In genomic region chr9:2072752-2073405, GRCh38 we compare ENCODE assay signal across 19 cellular contexts. TPM values are rescaled to one million over a fixed set of nuclear protein-coding genes. Genes with fewer than 3 reads are reported as not detected.
DNase-seq lines count a peak whose midpoint lies in the region; ATAC-seq, FAIRE-seq and TF ChIP-seq lines count a peak whose summit lies in the region.
"Had no signal": no experiment of that assay in that cellular context is flagged by ENCODE, and none has a peak within 500 bp of the region (broad histone marks: within the 10 kb centered on the region; RNA-seq: fewer than 3 reads in every experiment).

No MANE protein-coding gene starts in this region.

- peaks cover 5 to 18% (median 17%) of the 10 kb centered on the region in 3 donors for H3K4me1 Mint-ChIP-seq in CD8-positive, alpha-beta memory T cell
- H3K4me1 Mint-ChIP-seq: neural crest cell had no signal

- DNase-seq in CD8-positive, alpha-beta memory T cell: no peak
- peak; percentile 56 to 85 (median 78) for DNase-seq in adrenal gland
- no peak for DNase-seq in frontal cortex (ENCODE audit: low spot score in 2 of 2)
- DNase-seq in NCI-H2196 (lab: John Stamatoyannopoulos, UW; ENCODE audit: unreplicated experiment): no peak
- DNase-seq: caudate nucleus; hypothalamus; left ventricle myocardium inferior; NCI-H1105 treated with DMSO at 0.1 percent for 48 hours; NCI-H446; Peyer's patch; right lobe of liver; stimulated activated CD4-positive, alpha-beta T cell treated with anti-CD3 and anti-CD28 coated beads, Interleukin-4, amount 100 ng/mL, for 24 hours; stomach; T-helper 1 cell had no signal

- no peak overlapping the region for H3K4me3 Mint-ChIP-seq in CD8-positive, alpha-beta memory T cell
- H3K4me3 Mint-ChIP-seq: neural crest cell had no signal

- peaks cover 57% of the 10 kb centered on the region for H3K36me3 ChIP-seq in CD8-positive, alpha-beta memory T cell (ENCODE audit: insufficient read depth, low read length)
- peaks cover 0 to 88% of the 10 kb centered on the region in 2 donors for H3K36me3 ChIP-seq in adrenal gland (replicated peaks in 1 of 2)

- H3K4me3 ChIP-seq in CD8-positive, alpha-beta memory T cell (ENCODE audit: low read length): no peak overlapping the region
- H3K4me3 ChIP-seq in adrenal gland: no peak overlapping the region
- H3K4me3 ChIP-seq: left ventricle myocardium inferior, Peyer's patch, right lobe of liver, stomach had no signal

- no peak overlapping the region for H3K27ac ChIP-seq in CD8-positive, alpha-beta memory T cell (ENCODE audit: low read depth, low read length)
- H3K27ac ChIP-seq in adrenal gland: peak overlapping the region in 2 of 5 donors; percentile 45 to 63
- H3K27ac ChIP-seq: left ventricle myocardium inferior, Peyer's patch, right lobe of liver, stomach had no signal

- no peaks in the 10 kb centered on the region for H3K27me3 ChIP-seq in CD8-positive, alpha-beta memory T cell (ENCODE audit: insufficient read depth, low read length, poor library complexity, severe bottlenecking)
- no peaks in the 10 kb centered on the region for H3K27me3 ChIP-seq in adrenal gland
- H3K27me3 ChIP-seq: Peyer's patch, right lobe of liver, stomach had no signal

- no peak for TF ChIP-seq POLR2A in adrenal gland (IDR thresholded peaks at IDR 0.05)

- ATAC-seq in GM19372 (IDR thresholded peaks at IDR 0.05; ENCODE audit: low read depth, unreplicated experiment) (peak; percentile 86), HG03045 (IDR thresholded peaks at IDR 0.05; ENCODE audit: unreplicated experiment) (peak; percentile 91), HG03342 (IDR thresholded peaks at IDR 0.05; ENCODE audit: unreplicated experiment) (no peak), HG03139 (IDR thresholded peaks at IDR 0.05; ENCODE audit: unreplicated experiment) (no peak)
- ATAC-seq: right lobe of liver had no signal

- WGBS in adrenal gland, 4 donors: 41 to 58% (median 51%) methylated on average over 8 of the region's 8 CpGs

- POLR2A ChIA-PET in CD8-positive, alpha-beta memory T cell (lab: Charles Lee): interaction anchor here (1.4 kb wide), 1 partner anchor 58 kb away, joined by 4 read pairs; the partner anchor contains the start of gene SMARCA2

- H3K9me3 ChIP-seq in CD8-positive, alpha-beta memory T cell (ENCODE audit: low read length): no peaks in the 10 kb centered on the region
- H3K9me3 ChIP-seq in adrenal gland (replicated peaks in 1 of 3): no peaks in the 10 kb centered on the region
- H3K9me3 ChIP-seq: left ventricle myocardium inferior, Peyer's patch, right lobe of liver, stomach had no signal

- H3K4me1 ChIP-seq in CD8-positive, alpha-beta memory T cell (ENCODE audit: insufficient read depth, low read length): no peaks in the 10 kb centered on the region
- H3K4me1 ChIP-seq in adrenal gland (replicated peaks in 1 of 2): no peaks in the 10 kb centered on the region
- H3K4me1 ChIP-seq: left ventricle myocardium inferior, Peyer's patch, right lobe of liver, stomach had no signal

- H3K27me3 Mint-ChIP-seq in CD8-positive, alpha-beta memory T cell: no peaks in the 10 kb centered on the region

- intact Hi-C loops in adrenal gland (cut with DNase I): no loop called here

- FAIRE-seq in frontal cortex (lab: Jason Lieb, UNC): no peak

- peak overlapping the region in 7 of 8 donors; percentile 4 to 73 (median 32) for H3K27ac Mint-ChIP-seq in CD8-positive, alpha-beta memory T cell

- no peaks in the 10 kb centered on the region for H3K9me3 Mint-ChIP-seq in CD8-positive, alpha-beta memory T cell
- H3K9me3 Mint-ChIP-seq: neural crest cell had no signal

- CTCF ChIA-PET in CD8-positive, alpha-beta memory T cell (lab: Charles Lee): no interaction called here

- peaks cover 9 to 94% (median 33%) of the 10 kb centered on the region in 3 donors for H3K36me3 Mint-ChIP-seq in CD8-positive, alpha-beta memory T cell

- TF ChIP-seq CTCF in adrenal gland (IDR thresholded peaks at IDR 0.05): no peak

RNA-seq across cellular contexts. Expression of gene SMARCA2, which starts 57.7 kb away (rescaled TPM):
- total RNA-seq in CD8-positive, alpha-beta memory T cell: 100 to 1,000 TPM; 145 to 156 TPM
- polyA plus RNA-seq in CD8-positive, alpha-beta memory T cell: 56.7 TPM
- total RNA-seq in adrenal gland (100 to 1,000 TPM; 115 to 192 (median 151) TPM), frontal cortex (227 TPM)
- 100 to 1,000 TPM in 1 of 3 donors, 10 to 100 TPM in 2; 38.3 to 149 (median 55.5) TPM for polyA plus RNA-seq in adrenal gland

Comparison
In these comparisons a context has a peak if more than half of its experiments do, and no peak if none do; other contexts are left out.
1. DNase-seq: peak in adrenal gland (7 of 7); none in CD8-positive, alpha-beta memory T cell (0 of 5), frontal cortex (0 of 2) and NCI-H2196 (single experiment).
2. ATAC-seq: peak in GM19372 (single experiment) and HG03045 (single experiment); none in HG03342 (single experiment) and HG03139 (single experiment).